Comparison of ENCODE assay signal across 1 cellular context in genomic region chr1:25899792-25900191, GRCh38.
TF ChIP-seq lines count a peak whose summit lies in the region.

No MANE protein-coding gene starts in this region.

TF ChIP-seq in GM12878, 131 proteins besides CTCF, POLR2A, EP300 and RAD21 (continued from another document):
- TF ChIP-seq, protein P1, sequence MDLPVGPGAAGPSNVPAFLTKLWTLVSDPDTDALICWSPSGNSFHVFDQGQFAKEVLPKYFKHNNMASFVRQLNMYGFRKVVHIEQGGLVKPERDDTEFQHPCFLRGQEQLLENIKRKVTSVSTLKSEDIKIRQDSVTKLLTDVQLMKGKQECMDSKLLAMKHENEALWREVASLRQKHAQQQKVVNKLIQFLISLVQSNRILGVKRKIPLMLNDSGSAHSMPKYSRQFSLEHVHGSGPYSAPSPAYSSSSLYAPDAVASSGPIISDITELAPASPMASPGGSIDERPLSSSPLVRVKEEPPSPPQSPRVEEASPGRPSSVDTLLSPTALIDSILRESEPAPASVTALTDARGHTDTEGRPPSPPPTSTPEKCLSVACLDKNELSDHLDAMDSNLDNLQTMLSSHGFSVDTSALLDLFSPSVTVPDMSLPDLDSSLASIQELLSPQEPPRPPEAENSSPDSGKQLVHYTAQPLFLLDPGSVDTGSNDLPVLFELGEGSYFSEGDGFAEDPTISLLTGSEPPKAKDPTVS (IDR thresholded peaks at IDR 0.05; ENCODE audit: low read depth, low read length): no peak
TF ChIP-seq in GM12878: peak in this region for 0.
